In genomic region chr11:16767957-16768356, GRCh38 we compare ENCODE assay signal across 23 cellular contexts.
"Had no signal": no experiment of that assay in that cellular context is flagged by ENCODE, and none has a peak within 500 bp of the region (broad histone marks: within the 10 kb centered on the region; RNA-seq: fewer than 3 reads in every experiment).

No MANE protein-coding gene starts in this region.

- ATAC-seq: gastrocnemius medialis; heart right ventricle; left cardiac atrium; left lung; left ventricle myocardium superior; lower lobe of right lung; naive thymus-derived CD4-positive, alpha-beta T cell had no signal

- H3K4me1 Mint-ChIP-seq: naive thymus-derived CD4-positive, alpha-beta T cell had no signal

- H3K4me1 ChIP-seq: gastrocnemius medialis, heart right ventricle, left lung, lower lobe of right lung had no signal

- H3K36me3 ChIP-seq: esophagus squamous epithelium, gastrocnemius medialis, heart right ventricle, left lung, lower lobe of right lung had no signal

- H3K27ac ChIP-seq: coronary artery, dorsolateral prefrontal cortex, esophagus squamous epithelium, gastrocnemius medialis, heart right ventricle, left lung, lower lobe of right lung had no signal

- H3K4me3 Mint-ChIP-seq: naive thymus-derived CD4-positive, alpha-beta T cell had no signal

- H3K27ac Mint-ChIP-seq: naive thymus-derived CD4-positive, alpha-beta T cell had no signal

- FAIRE-seq: colon, endothelial cell of umbilical vein, islet of Langerhans, keratinocyte had no signal

- H3K4me3 ChIP-seq: coronary artery, dorsolateral prefrontal cortex, esophagus squamous epithelium, gastrocnemius medialis, heart right ventricle, left lung, lower lobe of right lung had no signal

- H3K9me3 Mint-ChIP-seq: naive thymus-derived CD4-positive, alpha-beta T cell had no signal

- H3K9me3 ChIP-seq: esophagus squamous epithelium, gastrocnemius medialis, heart right ventricle, left lung, lower lobe of right lung had no signal

- DNase-seq: dermis blood vessel endothelial cell; dorsolateral prefrontal cortex; effector CD4-positive, alpha-beta T cell; effector memory CD4-positive, alpha-beta T cell; esophagus squamous epithelium; foreskin fibroblast; foreskin melanocyte; gastrocnemius medialis; glutamatergic neuron; heart right ventricle; hippocampal formation; left cardiac atrium; left lung; left ventricle myocardium superior; lower lobe of right lung; mesenchymal stem cell; midbrain; naive thymus-derived CD4-positive, alpha-beta T cell had no signal

- H3K27me3 ChIP-seq: dorsolateral prefrontal cortex, gastrocnemius medialis, heart right ventricle, left lung had no signal

- H3K36me3 Mint-ChIP-seq: naive thymus-derived CD4-positive, alpha-beta T cell had no signal
